Comparison of ENCODE assay signal across 16 cellular contexts in the genomic region with DNA sequence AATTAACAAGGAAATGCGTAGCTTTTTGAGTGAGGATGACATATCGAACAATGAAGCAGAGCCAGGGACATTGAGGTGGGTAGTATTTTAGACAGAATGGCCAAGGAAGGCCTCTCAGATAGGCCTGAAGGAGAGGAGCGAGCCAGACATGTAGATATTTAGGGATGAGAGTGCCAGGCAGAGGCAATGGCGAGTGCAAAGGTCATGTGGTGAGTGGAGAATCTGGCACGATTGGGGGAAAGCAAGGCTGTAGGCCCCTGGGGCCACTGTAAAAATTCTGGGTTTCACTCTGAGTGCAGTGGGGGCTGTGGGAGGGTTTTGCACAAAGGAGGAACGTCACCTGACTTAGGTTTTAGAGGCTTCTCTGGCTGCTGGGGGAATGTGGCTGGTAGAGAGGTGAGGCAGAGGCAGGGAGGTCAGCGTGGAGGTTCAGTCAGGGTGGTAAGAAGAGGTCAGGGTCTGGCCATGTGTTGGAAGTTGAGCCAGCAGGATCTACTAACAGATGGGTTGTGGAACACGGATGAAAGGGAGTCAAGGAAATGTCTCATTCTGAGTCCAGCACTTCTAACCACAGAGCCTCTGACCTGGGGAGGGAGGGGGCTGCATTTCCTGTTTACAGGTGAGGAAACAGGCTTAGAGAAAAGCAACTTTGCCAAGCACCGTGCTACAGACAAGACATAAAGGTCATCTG. TPM values are rescaled to one million over a fixed set of nuclear protein-coding genes. Genes with fewer than 3 reads are reported as not detected.
DNase-seq lines count a peak whose midpoint lies in the region; ATAC-seq, FAIRE-seq and TF ChIP-seq lines count a peak whose summit lies in the region.
"Had no signal": no experiment of that assay in that cellular context is flagged by ENCODE, and none has a peak within 500 bp of the region (broad histone marks: within the 10 kb centered on the region; RNA-seq: fewer than 3 reads in every experiment).

No MANE protein-coding gene starts in this region.

- FAIRE-seq in RCC 7860 (lab: Jason Lieb, UNC): no peak

- ATAC-seq in stimulated activated naive B cell treated with anti-CD40 and anti-IgM and Interleukin-4, amounts not matched to agents 10 μg/mL and 1 μg/mL and 100 μg/mL, for 72 hours (replicated peaks): peak; percentile 89 to 90
- ATAC-seq in HG03460 (IDR thresholded peaks at IDR 0.05; ENCODE audit: unreplicated experiment): no peak
- ATAC-seq: activated CD4-positive, alpha-beta T cell treated with anti-CD3 and anti-CD28 coated beads for 36 hours; sciatic nerve had no signal

- H3K4me1 Mint-ChIP-seq in endothelial cell (ENCODE audit: unreplicated experiment): peaks cover 48% of the 10 kb centered on the region
- peaks cover 52 to 75% of the 10 kb centered on the region in 2 donors for H3K4me1 Mint-ChIP-seq in stimulated activated naive B cell treated with anti-CD40 and anti-IgM and Interleukin-4, amounts not matched to agents 10 μg/mL and 1 μg/mL and 100 μg/mL, for 72 hours
- H3K4me1 Mint-ChIP-seq: activated CD4-positive, alpha-beta T cell treated with anti-CD3 and anti-CD28 coated beads for 36 hours had no signal

- no peaks in the 10 kb centered on the region for H3K9me3 Mint-ChIP-seq in endothelial cell (ENCODE audit: unreplicated experiment)
- no peaks in the 10 kb centered on the region for H3K9me3 Mint-ChIP-seq in stimulated activated naive B cell treated with anti-CD40 and anti-IgM and Interleukin-4, amounts not matched to agents 10 μg/mL and 1 μg/mL and 100 μg/mL, for 72 hours

- peaks cover 7% of the 10 kb centered on the region for H3K27me3 Mint-ChIP-seq in endothelial cell (ENCODE audit: unreplicated experiment)
- H3K27me3 Mint-ChIP-seq in stimulated activated naive B cell treated with anti-CD40 and anti-IgM and Interleukin-4, amounts not matched to agents 10 μg/mL and 1 μg/mL and 100 μg/mL, for 72 hours: no peaks in the 10 kb centered on the region

- TF ChIP-seq CTCF in GM20000 (IDR thresholded peaks at IDR 0.05; ENCODE audit: extremely low read depth, missing control alignments): no peak
- TF ChIP-seq CTCF in endothelial cell (IDR thresholded peaks at IDR 0.05; ENCODE audit: unreplicated experiment): no peak

- peak overlapping the region; percentile 19 for H3K4me3 Mint-ChIP-seq in endothelial cell (ENCODE audit: unreplicated experiment)
- peak overlapping the region; percentile 51 to 62 for H3K4me3 Mint-ChIP-seq in stimulated activated naive B cell treated with anti-CD40 and anti-IgM and Interleukin-4, amounts not matched to agents 10 μg/mL and 1 μg/mL and 100 μg/mL, for 72 hours
- H3K4me3 Mint-ChIP-seq: activated CD4-positive, alpha-beta T cell treated with anti-CD3 and anti-CD28 coated beads for 36 hours had no signal

- H3K27ac Mint-ChIP-seq in endothelial cell (ENCODE audit: unreplicated experiment): peak overlapping the region; percentile 77
- peak overlapping the region; percentile 81 for H3K27ac Mint-ChIP-seq in stimulated activated naive B cell treated with anti-CD40 and anti-IgM and Interleukin-4, amounts not matched to agents 10 μg/mL and 1 μg/mL and 100 μg/mL, for 72 hours
- H3K27ac Mint-ChIP-seq: activated CD4-positive, alpha-beta T cell treated with anti-CD3 and anti-CD28 coated beads for 36 hours had no signal

- peaks cover 37% of the 10 kb centered on the region for H3K36me3 Mint-ChIP-seq in endothelial cell (ENCODE audit: low read depth, unreplicated experiment)
- H3K36me3 Mint-ChIP-seq in stimulated activated naive B cell treated with anti-CD40 and anti-IgM and Interleukin-4, amounts not matched to agents 10 μg/mL and 1 μg/mL and 100 μg/mL, for 72 hours: peaks cover 64 to 78% of the 10 kb centered on the region in 2 donors

- DNase-seq in GM20000 (ENCODE audit: low spot score) (peak; percentile 31), RCC 7860 (ENCODE audit: low spot score) (peak; percentile 5), endothelial cell (ENCODE audit: low spot score) (no peak), NCI-H1048 (lab: John Stamatoyannopoulos, UW) (no peak)
- DNase-seq in stimulated activated naive B cell treated with anti-CD40 and anti-IgM and Interleukin-4, amounts not matched to agents 10 μg/mL and 1 μg/mL and 100 μg/mL, for 72 hours: peak; percentile 35
- DNase-seq in effector CD8-positive, alpha-beta T cell (lab: John Stamatoyannopoulos, UW): no peak
- DNase-seq: activated CD4-positive, alpha-beta T cell treated with anti-CD3 and anti-CD28 coated beads for 36 hours; central memory CD4-positive, alpha-beta T cell; COR-L47; NCI-H1092 treated with DMSO at 0.1 percent for 48 hours; NCI-H2081 treated with DMSO at 0.1 percent for 48 hours; RPMI8226; stimulated activated naive CD4-positive, alpha-beta T cell treated with Interleukin-2 at 50 U/mL for 16 hours; transverse colon had no signal

RNA-seq across cellular contexts. Expression of a gene that starts 11.3 kb away (rescaled TPM):
- 132 TPM for total RNA-seq in endothelial cell (ENCODE audit: unreplicated experiment)

Comparison
In these comparisons a context has a peak if more than half of its experiments do, and no peak if none do; other contexts are left out.
1. DNase-seq: peak in GM20000 (single experiment), RCC 7860 (single experiment) and stimulated activated naive B cell treated with anti-CD40 and anti-IgM and Interleukin-4, amounts not matched to agents 10 μg/mL and 1 μg/mL and 100 μg/mL, for 72 hours (single experiment); none in endothelial cell (single experiment), NCI-H1048 (single experiment) and effector CD8-positive, alpha-beta T cell (single experiment).